ENCODE assay signal across 8 cellular contexts in genomic region chr6:42889815-42890214, GRCh38. TPM values are rescaled to one million over a fixed set of nuclear protein-coding genes. Genes with fewer than 3 reads are reported as not detected.
DNase-seq lines count a peak whose midpoint lies in the region; ATAC-seq and TF ChIP-seq lines count a peak whose summit lies in the region.

No MANE protein-coding gene starts in this region.

- TF ChIP-seq CTCF in WI38 (IDR thresholded peaks at IDR 0.05; ENCODE audit: low read depth, low read length) (no peak), gastroesophageal sphincter (IDR thresholded peaks at IDR 0.05) (no peak)

- H3K4me3 ChIP-seq in WI38 (ENCODE audit: low read depth, low read length) (peak overlapping the region; percentile 74), gastroesophageal sphincter (peak overlapping the region; percentile 93 to 96), stomach smooth muscle (ENCODE audit: low read length in 2 of 2) (peak overlapping the region; percentile 89 to 97)

- peak overlapping the region; percentile 83 to 95 (median 92) for H3K27ac ChIP-seq in gastroesophageal sphincter
- peak overlapping the region; percentile 88 for H3K27ac ChIP-seq in stomach smooth muscle (ENCODE audit: low read length)

- H3K27me3 ChIP-seq in gastroesophageal sphincter (no peaks in the 10 kb centered on the region), stomach smooth muscle (ENCODE audit: control insufficient read depth in 1 of 2, insufficient read depth in 2 of 2, low read length in 2 of 2) (no peaks in the 10 kb centered on the region)

- peaks cover 0 to 17% (median 4%) of the 10 kb centered on the region in 3 donors for H3K4me1 ChIP-seq in gastroesophageal sphincter
- peaks cover 9% of the 10 kb centered on the region for H3K4me1 ChIP-seq in stomach smooth muscle (ENCODE audit: control insufficient read depth, insufficient read depth, low read length)

- H3K36me3 ChIP-seq in gastroesophageal sphincter = peaks cover 0 to 44% of the 10 kb centered on the region in 2 donors
- peaks cover 12 to 14% of the 10 kb centered on the region in 2 donors for H3K36me3 ChIP-seq in stomach smooth muscle (ENCODE audit: control insufficient read depth in 2 of 2, insufficient read depth in 2 of 2, low read length in 2 of 2)

- no peak for TF ChIP-seq POLR2A in gastroesophageal sphincter (IDR thresholded peaks at IDR 0.05)

- ATAC-seq in gastroesophageal sphincter = no peak
- ATAC-seq in GM19463 (IDR thresholded peaks at IDR 0.05; ENCODE audit: unreplicated experiment) = no peak

- 37 to 46% methylated on average over 4 of the region's 4 CpGs for WGBS in gastroesophageal sphincter (ENCODE audit: low coverage in 1 of 2), 2 donors

- peak overlapping the region; percentile 68 to 93 for H3K9ac ChIP-seq in stomach smooth muscle (ENCODE audit: low read length in 2 of 2)

- DNase-seq in NCI-H510A treated with DMSO at 0.1 percent for 48 hours (lab: John Stamatoyannopoulos, UW) (peak; percentile 58), NCI-H510A (lab: John Stamatoyannopoulos, UW) (no peak), NCI-H1092 treated with DMSO at 0.1 percent for 48 hours (lab: John Stamatoyannopoulos, UW) (no peak), glomerular visceral epithelial cell (ENCODE audit: extremely low spot score) (no peak)

- TF ChIP-seq EP300 in gastroesophageal sphincter (IDR thresholded peaks at IDR 0.05) = no peak

- H3K9me3 ChIP-seq in gastroesophageal sphincter (no peaks in the 10 kb centered on the region), stomach smooth muscle (ENCODE audit: control insufficient read depth in 2 of 2, low read length in 2 of 2) (no peaks in the 10 kb centered on the region)

RNA-seq across cellular contexts. Expression of gene RPL7L1, which starts 10.4 kb away (rescaled TPM):
- 100 to 1,000 TPM in 1 of 4 donors, 10 to 100 TPM in 3; 61.1 to 106 (median 87.9) TPM for total RNA-seq in gastroesophageal sphincter

RNA-seq across cellular contexts. Expression of gene PTCRA, which starts 26.0 kb away (rescaled TPM):
- not detected for total RNA-seq in gastroesophageal sphincter

RNA-seq across cellular contexts. Expression of gene CNPY3, which starts 39.5 kb away (rescaled TPM):
- total RNA-seq in gastroesophageal sphincter = 10 to 100 TPM; 23.3 to 37.9 (median 36.8) TPM
